14 cellular contexts compared by ENCODE assay signal in the genomic region with DNA sequence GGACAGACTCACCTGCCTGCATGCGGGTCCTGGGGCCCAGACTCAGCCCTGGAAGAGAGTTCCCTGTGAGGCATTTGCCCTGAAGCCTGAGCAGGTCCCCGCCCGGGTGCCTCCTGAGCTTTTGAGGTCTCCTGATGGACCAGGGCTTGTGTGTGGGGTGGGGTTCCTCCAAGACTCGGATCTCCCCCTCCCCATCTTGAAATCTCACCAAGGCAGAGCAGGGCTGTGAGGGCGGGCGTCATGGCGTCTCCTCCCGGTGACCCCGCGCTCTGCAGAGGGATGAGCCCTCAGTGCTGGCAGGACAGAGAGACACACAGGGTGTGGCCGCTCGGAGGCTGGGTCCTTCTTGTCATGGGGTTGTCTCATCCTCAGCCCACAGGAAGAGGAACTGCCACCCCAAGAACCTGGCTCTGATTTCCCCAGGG. TPM values are rescaled to one million over a fixed set of nuclear protein-coding genes. Genes with fewer than 3 reads are reported as not detected.
A peak's percentile ranks its signal among the peaks of the same experiment; 100 is the strongest.
DNase-seq lines count a peak whose midpoint lies in the region; ATAC-seq and TF ChIP-seq lines count a peak whose summit lies in the region.
"Not testable (repeated sequence)": the region's sequence is repeated elsewhere in the genome, so short reads cannot be mapped to it uniquely, and the experiment has no call there.
"Had no signal": no experiment of that assay in that cellular context is flagged by ENCODE, and none has a peak within 500 bp of the region (broad histone marks: within the 10 kb centered on the region; RNA-seq: fewer than 3 reads in every experiment).

A gene (minus strand): TSS at position 273 of the 425 bp plus-strand sequence. CDS start 31 bp downstream, at position 242.

- not testable (repeated sequence) for H3K27ac ChIP-seq in OCI-LY3 (ENCODE audit: low read length); body of pancreas
- H3K27ac ChIP-seq in lower lobe of right lung (peak within 1 kb of the TSS; percentile 81), neutrophil (peak within 1 kb of the TSS; percentile 92)

- not testable (repeated sequence) for H3K27me3 Mint-ChIP-seq in activated CD4-positive, alpha-beta T cell treated with anti-CD3 and anti-CD28 coated beads, Interleukin-2, amount 10 ng/mL, durations not matched to agents 7 days and 5 days

- not testable (repeated sequence) for H3K36me3 ChIP-seq in OCI-LY3 (replicated peaks; ENCODE audit: low read depth, low read length); body of pancreas (replicated peaks in 1 of 2; ENCODE audit: insufficient read depth in 1 of 2, low read depth in 2 of 2); lower lobe of right lung
- peaks cover 38% of the 10 kb centered on the region for H3K36me3 ChIP-seq in neutrophil

- peaks cover 14% of the 10 kb centered on the region for H3K4me1 ChIP-seq in OCI-LY3 (ENCODE audit: low read length)
- H3K4me1 ChIP-seq in body of pancreas, lower lobe of right lung: not testable (repeated sequence)
- H3K4me1 ChIP-seq in neutrophil (ENCODE audit: control insufficient read depth in 1 of 2, insufficient read depth in 1 of 2, low read depth in 1 of 2, low read length in 1 of 2), result peaks cover 51 to 52% of the 10 kb centered on the region in 2 experiments

- H3K4me2 ChIP-seq in OCI-LY3 (ENCODE audit: low read length), result peak within 1 kb of the TSS; percentile 45

- DNase-seq in activated CD4-positive, alpha-beta T cell treated with anti-CD3 and anti-CD28 coated beads, Interleukin-2, amount 10 ng/mL, durations not matched to agents 7 days and 5 days; body of pancreas: not testable (repeated sequence)
- DNase-seq in Right ventricle myocardium superior, result peak; percentile 78
- peak; percentile 75 for DNase-seq in lower lobe of right lung

- not testable (repeated sequence) for H2AFZ ChIP-seq in OCI-LY3 (ENCODE audit: low read depth, low read length)

- not testable (repeated sequence) for H3K9me3 Mint-ChIP-seq in activated CD4-positive, alpha-beta T cell treated with anti-CD3 and anti-CD28 coated beads, Interleukin-2, amount 10 ng/mL, durations not matched to agents 7 days and 5 days

- not testable (repeated sequence) for H3K79me2 ChIP-seq in OCI-LY3 (ENCODE audit: low read length)

- H3K9me3 ChIP-seq in OCI-LY3 (ENCODE audit: insufficient read depth, low read length); body of pancreas; lower lobe of right lung; neutrophil: not testable (repeated sequence)

- POLR2A ChIA-PET in activated CD4-positive, alpha-beta T cell treated with anti-CD3 and anti-CD28 coated beads, Interleukin-2, amount 10 ng/mL, durations not matched to agents 7 days and 5 days (lab: Charles Lee), result not testable (repeated sequence)

- TF ChIP-seq POLR2A in body of pancreas (IDR thresholded peaks at IDR 0.05), result peak in 1 of 3 donors; percentile 29

- H3K27ac Mint-ChIP-seq in activated CD4-positive, alpha-beta T cell treated with anti-CD3 and anti-CD28 coated beads, Interleukin-2, amount 10 ng/mL, durations not matched to agents 7 days and 5 days, result peak within 1 kb of the TSS; percentile 65

- peaks cover 10% of the 10 kb centered on the region for H3K4me1 Mint-ChIP-seq in activated CD4-positive, alpha-beta T cell treated with anti-CD3 and anti-CD28 coated beads, Interleukin-2, amount 10 ng/mL, durations not matched to agents 7 days and 5 days

- not testable (repeated sequence) for H3K36me3 Mint-ChIP-seq in activated CD4-positive, alpha-beta T cell treated with anti-CD3 and anti-CD28 coated beads, Interleukin-2, amount 10 ng/mL, durations not matched to agents 7 days and 5 days (ENCODE audit: low read depth)

- not testable (repeated sequence) for H3K9ac ChIP-seq in OCI-LY3 (ENCODE audit: low read length)

- not testable (repeated sequence) for TF ChIP-seq CTCF in OCI-LY3 (IDR thresholded peaks at IDR 0.05; ENCODE audit: low read depth, low read length); body of pancreas (IDR thresholded peaks at IDR 0.05); lower lobe of right lung (IDR thresholded peaks at IDR 0.05); subcutaneous adipose tissue (IDR thresholded peaks at IDR 0.05; ENCODE audit: low read depth)
- TF ChIP-seq CTCF in neutrophil (IDR thresholded peaks at IDR 0.05), result peak; percentile 15

- not testable (repeated sequence) for H4K20me1 ChIP-seq in OCI-LY3 (ENCODE audit: insufficient read depth, low read length)

- H3K4me3 ChIP-seq in OCI-LY3 (ENCODE audit: low read length), result peak within 1 kb of the TSS; percentile 41
- H3K4me3 ChIP-seq in body of pancreas, result not testable (repeated sequence)
- H3K4me3 ChIP-seq in lower lobe of right lung, result peak within 1 kb of the TSS; percentile 40
- peak within 1 kb of the TSS; percentile 82 to 88 for H3K4me3 ChIP-seq in neutrophil (ENCODE audit: low read depth in 1 of 2, low read length in 1 of 2)

- intact Hi-C loops in body of pancreas (cut with DNase I); Right ventricle myocardium superior (cut with DNase I); lower lobe of right lung (cut with DNase I): not testable (repeated sequence)

- CTCF ChIA-PET in activated CD4-positive, alpha-beta T cell treated with anti-CD3 and anti-CD28 coated beads, Interleukin-2, amount 10 ng/mL, durations not matched to agents 7 days and 5 days (lab: Charles Lee), result not testable (repeated sequence)

- peak; percentile 39 for ATAC-seq in body of pancreas
- ATAC-seq in Right ventricle myocardium superior (ENCODE audit: poor library complexity), result peak; percentile 81
- ATAC-seq in lower lobe of right lung, result peak; percentile 80 to 90

- H3K27me3 ChIP-seq in OCI-LY3 (ENCODE audit: low read depth, low read length); body of pancreas; lower lobe of right lung (ENCODE audit: low read depth); neutrophil: not testable (repeated sequence)

- 47 to 49% methylated on average over 9 to 12 of the region's 12 CpGs for WGBS in body of pancreas, 2 donors

- not testable (repeated sequence) for H3K4me3 Mint-ChIP-seq in activated CD4-positive, alpha-beta T cell treated with anti-CD3 and anti-CD28 coated beads, Interleukin-2, amount 10 ng/mL, durations not matched to agents 7 days and 5 days

RNA-seq across cellular contexts. Expression of the gene that starts here (rescaled TPM):
- 1 to 10 TPM in 1 of 2 experiments, under 1 TPM in 1; 0.62 to 2.0 TPM for total RNA-seq in activated CD4-positive, alpha-beta T cell treated with anti-CD3 and anti-CD28 coated beads, Interleukin-2, amount 10 ng/mL, durations not matched to agents 7 days and 5 days
- 1 to 10 TPM in 1 of 2 donors, under 1 TPM in 1; 0.33 to 2.1 TPM for total RNA-seq in body of pancreas
- total RNA-seq in Right ventricle myocardium superior, result 3.6 TPM
- total RNA-seq in lower lobe of right lung, result 85.6 TPM
- total RNA-seq in subcutaneous adipose tissue, result 100 to 1,000 TPM in 1 of 4 donors, 10 to 100 TPM in 3; 16.0 to 156 (median 43.1) TPM
- total RNA-seq: activated CD8-positive, alpha-beta T cell treated with anti-CD3 and anti-CD28 coated beads for 36 hours; bronchial epithelial cell; fibroblast of lung; glomerular endothelial cell; H9; MCF 10A; temporal lobe had no signal
